ENCODE assay signal across 16 cellular contexts in genomic region chr13:27125357-27126282, GRCh38. TPM values are rescaled to one million over a fixed set of nuclear protein-coding genes. Genes with fewer than 3 reads are reported as not detected.
A peak's percentile ranks its signal among the peaks of the same experiment; 100 is the strongest.
DNase-seq lines count a peak whose midpoint lies in the region; ATAC-seq and TF ChIP-seq lines count a peak whose summit lies in the region.
"Had no signal": no experiment of that assay in that cellular context is flagged by ENCODE, and none has a peak within 500 bp of the region (broad histone marks: within the 10 kb centered on the region; RNA-seq: fewer than 3 reads in every experiment).

No MANE protein-coding gene starts in this region.

- H3K9me3 Mint-ChIP-seq in activated naive CD8-positive, alpha-beta T cell treated with anti-CD3 and anti-CD28 coated beads for 36 hours, result peaks cover 38% of the 10 kb centered on the region
- H3K9me3 Mint-ChIP-seq in stimulated activated naive B cell treated with anti-CD40 and anti-IgM and Interleukin-4, amounts not matched to agents 10 μg/mL and 1 μg/mL and 100 μg/mL, for 72 hours, result peaks cover 5 to 17% of the 10 kb centered on the region in 2 donors

- H3K27ac ChIP-seq in left ventricle myocardium inferior (replicated peaks), result no peak overlapping the region
- H3K27ac ChIP-seq: vagina had no signal

- ATAC-seq in Right ventricle myocardium superior (ENCODE audit: poor library complexity), result peak; percentile 16
- ATAC-seq in stimulated activated naive B cell treated with anti-CD40 and anti-IgM and Interleukin-4, amounts not matched to agents 10 μg/mL and 1 μg/mL and 100 μg/mL, for 72 hours (replicated peaks), result no peak
- no peak for ATAC-seq in GM21515 (IDR thresholded peaks at IDR 0.05; ENCODE audit: unreplicated experiment)
- ATAC-seq: stimulated activated naive CD8-positive, alpha-beta T cell treated with anti-CD3 and anti-CD28 coated beads, Interleukin-15, amount 100 ng/mL, for 72 hours had no signal

- H3K4me3 Mint-ChIP-seq in activated naive CD8-positive, alpha-beta T cell treated with anti-CD3 and anti-CD28 coated beads for 36 hours, result no peak overlapping the region
- no peak overlapping the region for H3K4me3 Mint-ChIP-seq in stimulated activated naive B cell treated with anti-CD40 and anti-IgM and Interleukin-4, amounts not matched to agents 10 μg/mL and 1 μg/mL and 100 μg/mL, for 72 hours

- peaks cover 94% of the 10 kb centered on the region for H3K36me3 Mint-ChIP-seq in activated naive CD8-positive, alpha-beta T cell treated with anti-CD3 and anti-CD28 coated beads for 36 hours
- H3K36me3 Mint-ChIP-seq in stimulated activated naive B cell treated with anti-CD40 and anti-IgM and Interleukin-4, amounts not matched to agents 10 μg/mL and 1 μg/mL and 100 μg/mL, for 72 hours, result peaks cover 31 to 48% of the 10 kb centered on the region in 2 donors

- no peaks in the 10 kb centered on the region for H3K27me3 ChIP-seq in left ventricle myocardium inferior (ENCODE audit: low read depth)
- H3K27me3 ChIP-seq: vagina had no signal

- H3K9me3 ChIP-seq in left ventricle myocardium inferior (replicated peaks), result peaks cover 14% of the 10 kb centered on the region
- H3K9me3 ChIP-seq: vagina had no signal

- intact Hi-C loops in Right ventricle myocardium superior (cut with DNase I) (no loop called here), left ventricle myocardium inferior (cut with micrococcal nuclease) (no loop called here)

- no peak overlapping the region for H3K4me3 ChIP-seq in left ventricle myocardium inferior
- H3K4me3 ChIP-seq: vagina had no signal

- H3K36me3 ChIP-seq in left ventricle myocardium inferior, result no peaks in the 10 kb centered on the region
- H3K36me3 ChIP-seq: vagina had no signal

- DNase-seq in Right ventricle myocardium superior (no peak), left ventricle myocardium inferior (no peak), NCI-H2227 treated with DMSO at 0.1 percent for 48 hours (lab: John Stamatoyannopoulos, UW) (peak; percentile 17), NCI-H1417 (lab: John Stamatoyannopoulos, UW) (no peak), NCI-H446 treated with DMSO at 0.1 percent for 48 hours (lab: John Stamatoyannopoulos, UW) (no peak)
- DNase-seq in activated naive CD8-positive, alpha-beta T cell treated with anti-CD3 and anti-CD28 coated beads for 36 hours, result no peak
- DNase-seq in stimulated activated naive B cell treated with anti-CD40 and anti-IgM and Interleukin-4, amounts not matched to agents 10 μg/mL and 1 μg/mL and 100 μg/mL, for 72 hours, result no peak
- DNase-seq: ACHN; activated CD4-positive, alpha-beta T cell treated with anti-CD3 and anti-CD28 coated beads for 48 hours; activated T-cell treated with anti-CD3 and anti-CD28 coated beads for 4 hours; Caco-2; H7; NCI-H226; stimulated activated naive CD8-positive, alpha-beta T cell treated with anti-CD3 and anti-CD28 coated beads, Interleukin-15, amount 100 ng/mL, for 72 hours had no signal

- peak overlapping the region; percentile 34 for H3K27ac Mint-ChIP-seq in activated naive CD8-positive, alpha-beta T cell treated with anti-CD3 and anti-CD28 coated beads for 36 hours
- H3K27ac Mint-ChIP-seq in stimulated activated naive B cell treated with anti-CD40 and anti-IgM and Interleukin-4, amounts not matched to agents 10 μg/mL and 1 μg/mL and 100 μg/mL, for 72 hours, result peak overlapping the region; percentile 14
- H3K27ac Mint-ChIP-seq: stimulated activated naive CD8-positive, alpha-beta T cell treated with anti-CD3 and anti-CD28 coated beads, Interleukin-15, amount 100 ng/mL, for 72 hours had no signal

- peaks cover 68% of the 10 kb centered on the region for H3K4me1 ChIP-seq in left ventricle myocardium inferior
- H3K4me1 ChIP-seq: Caco-2 had no signal

- TF ChIP-seq CTCF in left ventricle myocardium inferior (IDR thresholded peaks at IDR 0.05; ENCODE audit: borderline replicate concordance), result no peak

- H3K27me3 Mint-ChIP-seq in activated naive CD8-positive, alpha-beta T cell treated with anti-CD3 and anti-CD28 coated beads for 36 hours, result no peaks in the 10 kb centered on the region
- H3K27me3 Mint-ChIP-seq in stimulated activated naive B cell treated with anti-CD40 and anti-IgM and Interleukin-4, amounts not matched to agents 10 μg/mL and 1 μg/mL and 100 μg/mL, for 72 hours, result no peaks in the 10 kb centered on the region
- H3K27me3 Mint-ChIP-seq: stimulated activated naive CD8-positive, alpha-beta T cell treated with anti-CD3 and anti-CD28 coated beads, Interleukin-15, amount 100 ng/mL, for 72 hours had no signal

- H3K4me1 Mint-ChIP-seq in activated naive CD8-positive, alpha-beta T cell treated with anti-CD3 and anti-CD28 coated beads for 36 hours, result peaks cover 62% of the 10 kb centered on the region
- H3K4me1 Mint-ChIP-seq in stimulated activated naive B cell treated with anti-CD40 and anti-IgM and Interleukin-4, amounts not matched to agents 10 μg/mL and 1 μg/mL and 100 μg/mL, for 72 hours, result peaks cover 37 to 68% of the 10 kb centered on the region in 2 donors

RNA-seq across cellular contexts. Expression of gene USP12, which starts 46.0 kb away (rescaled TPM):
- 17.2 TPM for total RNA-seq in Right ventricle myocardium superior
- 16.8 TPM for total RNA-seq in left ventricle myocardium inferior
- 10 to 100 TPM; 48.4 to 48.9 TPM for total RNA-seq in activated naive CD8-positive, alpha-beta T cell treated with anti-CD3 and anti-CD28 coated beads for 36 hours
